ENCODE assay signal across 8 cellular contexts in genomic region chr11:29713831-29714320, GRCh38.
"Had no signal": no experiment of that assay in that cellular context is flagged by ENCODE, and none has a peak within 500 bp of the region (broad histone marks: within the 10 kb centered on the region; RNA-seq: fewer than 3 reads in every experiment).

No MANE protein-coding gene starts in this region.

- DNase-seq: H9, HCEC 1CT, KG1 had no signal

- H3K27me3 Mint-ChIP-seq: IgD-negative memory B cell had no signal

- H2AFZ ChIP-seq: GM23338 had no signal

- ATAC-seq: GM23338, HepG2, K562 had no signal

- H3K27ac ChIP-seq: HL-60 had no signal

- H3K9me3 Mint-ChIP-seq: H9 had no signal

- H3K4me3 ChIP-seq: GM23338, K562 had no signal

- H3K27ac Mint-ChIP-seq: GM23338, H9, IgD-negative memory B cell had no signal

- H3K36me3 Mint-ChIP-seq: IgD-negative memory B cell had no signal

- H3K4me2 ChIP-seq: GM23338 had no signal

- H3K4me3 Mint-ChIP-seq: GM23338, H9, IgD-negative memory B cell had no signal
